In the genomic region with DNA sequence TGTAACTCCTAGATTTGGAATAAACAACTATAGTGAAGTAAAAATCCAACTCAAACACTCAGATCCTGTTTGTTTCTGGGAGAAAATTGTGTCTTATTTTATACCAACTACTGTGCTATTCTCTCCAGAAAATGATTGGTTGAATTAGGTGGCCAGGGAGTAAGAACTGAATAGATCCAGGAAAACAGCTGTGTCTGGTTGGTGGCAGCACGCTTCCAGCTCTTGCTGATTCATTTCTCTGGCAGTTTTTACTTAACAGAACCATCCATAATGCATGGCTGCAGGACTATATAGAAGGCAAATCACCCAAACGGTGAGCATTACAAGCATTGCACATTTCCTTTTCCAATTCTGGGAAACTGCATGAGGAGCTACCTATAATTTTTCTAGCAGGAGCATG, we compare ENCODE assay signal across 38 cellular contexts.
"Had no signal": no experiment of that assay in that cellular context is flagged by ENCODE, and none has a peak within 500 bp of the region (broad histone marks: within the 10 kb centered on the region; RNA-seq: fewer than 3 reads in every experiment).

No MANE protein-coding gene starts in this region.

- ATAC-seq: activated T-cell treated with anti-CD3 and anti-CD28 coated beads, Interleukin-2, amount 50 U/mL, for 4 hours; body of pancreas; Panc1 had no signal

- H3K4me1 ChIP-seq: ascending aorta, body of pancreas, breast epithelium had no signal

- H3K4me3 ChIP-seq: ascending aorta, body of pancreas, breast epithelium had no signal

- DNase-seq: activated B cell treated with CpG ODN at 0.5 μM for 24 hours; activated CD4-positive, alpha-beta memory T cell treated with anti-CD3 and anti-CD28 coated beads for 36 hours; activated CD4-positive, alpha-beta T cell treated with anti-CD3 and anti-CD28 coated beads for 4 hours; activated CD4-positive, alpha-beta T cell treated with anti-CD3 and anti-CD28 coated beads, Interleukin-2, amount 50 U/mL, for 1 hour; activated CD4-positive, CD25-positive, alpha-beta regulatory T cell treated with anti-CD3 and anti-CD28 coated beads, Interleukin-2, amount 50 U/mL, for 72 hours; activated CD8-positive, alpha-beta memory T cell treated with anti-CD3 and anti-CD28 coated beads, Interleukin-2, amount 50 U/mL, for 4 hours; activated effector memory CD4-positive, alpha-beta T cell treated with Interleukin-2 at 50 U/mL for 16 hours; activated naive CD4-positive, alpha-beta T cell treated with anti-CD3 and anti-CD28 coated beads, Interleukin-2, amount 50 U/mL, for 16 hours; activated naive CD8-positive, alpha-beta T cell treated with anti-CD3 and anti-CD28 coated beads for 36 hours; activated T-cell treated with anti-CD3 and anti-CD28 coated beads for 4 hours; activated T-cell treated with anti-CD3 and anti-CD28 coated beads, Interleukin-2, amount 50 U/mL, for 4 hours; amniotic stem cell; body of pancreas; caudate nucleus; cerebellar nuclear complex; Kasumi-1; KG1; MM.1S; MV-4-11; NCI-H1105; NCI-H1417 treated with DMSO at 0.1 percent for 48 hours; NCI-H187 treated with DMSO at 0.1 percent for 48 hours; NCI-H2081; NCI-H2171 treated with DMSO at 0.1 percent for 48 hours; NCI-H2227 treated with DMSO at 0.1 percent for 48 hours; NCI-H446; NCI-H510A treated with DMSO at 0.1 percent for 48 hours; NCI-H526 treated with DMSO at 0.1 percent for 48 hours; SHP77; SW 1271; T-helper 1 cell; T-helper 2 cell; T-helper 9 cell had no signal

- H3K9me3 Mint-ChIP-seq: activated CD4-positive, alpha-beta memory T cell treated with anti-CD3 and anti-CD28 coated beads for 36 hours; activated T-cell treated with anti-CD3 and anti-CD28 coated beads, Interleukin-2, amount 50 U/mL, for 4 hours had no signal

- H3K36me3 Mint-ChIP-seq: activated CD4-positive, alpha-beta memory T cell treated with anti-CD3 and anti-CD28 coated beads for 36 hours; activated naive CD8-positive, alpha-beta T cell treated with anti-CD3 and anti-CD28 coated beads for 36 hours had no signal

- H3K9me3 ChIP-seq: ascending aorta, body of pancreas had no signal

- H3K36me3 ChIP-seq: ascending aorta, breast epithelium had no signal

- H3K27ac Mint-ChIP-seq: activated B cell treated with CpG ODN at 0.5 μM for 24 hours; activated CD4-positive, alpha-beta memory T cell treated with anti-CD3 and anti-CD28 coated beads for 36 hours; activated naive CD8-positive, alpha-beta T cell treated with anti-CD3 and anti-CD28 coated beads for 36 hours; activated T-helper 1 cell treated with anti-CD3 and anti-CD28 coated beads, Interleukin-12 subunit alpha, Interleukin-12 subunit beta, Interleukin-2, Interleukin-4 antibody, amounts not matched to agents 30 ng/mL and 10 ng/mL and 1 ng/mL, durations not matched to agents 14 hours and 24 hours and 36 hours had no signal

- H3K27me3 ChIP-seq: ascending aorta, body of pancreas, breast epithelium had no signal

- H3K4me3 Mint-ChIP-seq: activated B cell treated with CpG ODN at 0.5 μM for 24 hours; activated CD4-positive, alpha-beta memory T cell treated with anti-CD3 and anti-CD28 coated beads for 36 hours; activated naive CD8-positive, alpha-beta T cell treated with anti-CD3 and anti-CD28 coated beads for 36 hours; activated T-cell treated with anti-CD3 and anti-CD28 coated beads, Interleukin-2, amount 50 U/mL, for 4 hours; activated T-helper 1 cell treated with anti-CD3 and anti-CD28 coated beads, Interleukin-12 subunit alpha, Interleukin-12 subunit beta, Interleukin-2, Interleukin-4 antibody, amounts not matched to agents 30 ng/mL and 10 ng/mL and 1 ng/mL, durations not matched to agents 14 hours and 24 hours and 36 hours had no signal

- H3K4me1 Mint-ChIP-seq: activated B cell treated with CpG ODN at 0.5 μM for 24 hours; activated naive CD8-positive, alpha-beta T cell treated with anti-CD3 and anti-CD28 coated beads for 36 hours had no signal

- H3K27ac ChIP-seq: ascending aorta, body of pancreas, breast epithelium, VCaP had no signal
